22 cellular contexts compared by ENCODE assay signal in the genomic region with DNA sequence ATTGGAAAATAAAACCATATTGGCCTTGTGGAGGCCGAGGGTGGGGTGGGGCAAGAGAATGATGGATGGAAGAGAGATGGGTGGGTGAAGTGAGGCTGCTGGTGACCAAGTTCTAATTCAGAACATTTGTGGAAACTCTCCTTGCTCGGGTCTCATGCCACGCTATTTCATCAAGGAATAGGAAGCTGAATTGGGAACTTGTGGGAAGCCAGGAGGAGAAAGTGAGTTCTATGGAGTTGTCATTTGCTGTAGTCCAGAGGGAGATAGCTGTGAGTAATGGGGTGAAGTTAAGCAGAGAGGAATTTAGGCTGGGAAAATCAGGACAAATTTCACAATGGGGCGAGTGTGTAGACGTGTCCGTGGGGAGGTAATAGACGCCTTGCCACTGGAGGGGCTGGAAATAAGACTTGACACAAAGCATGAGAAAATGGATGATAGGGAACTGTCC.
A peak's percentile ranks its signal among the peaks of the same experiment; 100 is the strongest.
DNase-seq lines count a peak whose midpoint lies in the region; ATAC-seq and TF ChIP-seq lines count a peak whose summit lies in the region.
"Had no signal": no experiment of that assay in that cellular context is flagged by ENCODE, and none has a peak within 500 bp of the region (broad histone marks: within the 10 kb centered on the region; RNA-seq: fewer than 3 reads in every experiment).

No MANE protein-coding gene starts in this region.

- H3K9me3 ChIP-seq in heart right ventricle = peaks cover 0 to 4% (median 0%) of the 10 kb centered on the region in 11 donors
- H3K9me3 ChIP-seq in sigmoid colon = no peaks in the 10 kb centered on the region
- H3K9me3 ChIP-seq: A549, thoracic aorta had no signal

- H3K4me1 Mint-ChIP-seq in endothelial cell (ENCODE audit: unreplicated experiment) = no peaks in the 10 kb centered on the region

- no peak for TF ChIP-seq EP300 in sigmoid colon (IDR thresholded peaks at IDR 0.05)

- no peak for TF ChIP-seq POLR2A in sigmoid colon (IDR thresholded peaks at IDR 0.05)

- no peaks in the 10 kb centered on the region for H3K9me3 Mint-ChIP-seq in endothelial cell (ENCODE audit: unreplicated experiment)

- peak overlapping the region in 8 of 10 donors; percentile 27 to 80 (median 65) for H3K27ac ChIP-seq in heart right ventricle
- H3K27ac ChIP-seq in sigmoid colon = peak overlapping the region in 2 of 4 donors; percentile 8 to 47
- H3K27ac ChIP-seq: thoracic aorta had no signal

- peaks cover 1% of the 10 kb centered on the region for H3K27me3 Mint-ChIP-seq in endothelial cell (ENCODE audit: unreplicated experiment)

- H3K27ac Mint-ChIP-seq in endothelial cell (ENCODE audit: unreplicated experiment) = no peak overlapping the region

- peaks cover 0 to 46% (median 15%) of the 10 kb centered on the region in 9 donors for H3K4me1 ChIP-seq in heart right ventricle
- H3K4me1 ChIP-seq in sigmoid colon = peaks cover 0 to 16% (median 10%) of the 10 kb centered on the region in 4 donors

- H3K36me3 Mint-ChIP-seq in endothelial cell (ENCODE audit: low read depth, unreplicated experiment) = no peaks in the 10 kb centered on the region
- H3K36me3 Mint-ChIP-seq: naive thymus-derived CD8-positive, alpha-beta T cell had no signal

- no peaks in the 10 kb centered on the region for H3K36me3 ChIP-seq in heart right ventricle
- no peaks in the 10 kb centered on the region for H3K36me3 ChIP-seq in sigmoid colon
- H3K36me3 ChIP-seq: thoracic aorta had no signal

- peak; percentile 51 to 90 (median 75) for ATAC-seq in heart right ventricle
- ATAC-seq in GM21825 (IDR thresholded peaks at IDR 0.05; ENCODE audit: unreplicated experiment) = no peak
- ATAC-seq: A549; naive thymus-derived CD8-positive, alpha-beta T cell had no signal

- no peaks in the 10 kb centered on the region for H3K27me3 ChIP-seq in heart right ventricle
- no peaks in the 10 kb centered on the region for H3K27me3 ChIP-seq in sigmoid colon

- peak; percentile 79 for DNase-seq in AG10803 (ENCODE audit: low read depth)
- peak; percentile 37 to 58 for DNase-seq in cardiac fibroblast (ENCODE audit: low read depth in 2 of 2)
- DNase-seq in heart right ventricle = peak in 1 of 2 donors; percentile 40
- DNase-seq in sigmoid colon = peak; percentile 69
- no peak for DNase-seq in glomerular visceral epithelial cell (ENCODE audit: extremely low spot score)
- no peak for DNase-seq in DMS153 (lab: John Stamatoyannopoulos, UW)
- no peak for DNase-seq in endothelial cell (ENCODE audit: low spot score)
- DNase-seq: activated CD4-positive, alpha-beta T cell treated with anti-CD3 and anti-CD28 coated beads for 4 hours; activated CD8-positive, alpha-beta memory T cell treated with anti-CD3 and anti-CD28 coated beads, Interleukin-2, amount 50 U/mL, for 4 hours; activated effector memory CD4-positive, alpha-beta T cell treated with anti-CD3 and anti-CD28 coated beads, Interleukin-2, amount 50 U/mL, for 16 hours; amygdala; CD4-positive, alpha-beta memory T cell; cerebellar nuclear complex; effector memory CD4-positive, alpha-beta T cell; GOT3; naive thymus-derived CD8-positive, alpha-beta T cell; NCI-H1436; NK-92 treated with Interleukin-12 subunit alpha and Interleukin-12 subunit beta, amount 100 ng/mL, for 24 hours; RPMI8226 had no signal

- H3K4me3 ChIP-seq in AG10803 (ENCODE audit: low read length) (no peak overlapping the region), cardiac fibroblast (replicated peaks in 1 of 2; ENCODE audit: low read depth in 2 of 2, low read length in 2 of 2) (no peak overlapping the region), heart right ventricle (no peak overlapping the region), sigmoid colon (no peak overlapping the region)
- H3K4me3 ChIP-seq: A549, thoracic aorta had no signal

- intact Hi-C loops in heart right ventricle (cut with DNase I) (loop anchor here in 1 of 10 donors (10.0 kb wide), 1 partner anchor 366 kb away; a partner anchor contains a TSS), sigmoid colon (cut with DNase I) (loop anchor here (5.0 kb wide), 1 partner anchor 368 kb away; a partner anchor contains a TSS)

- H3K4me3 Mint-ChIP-seq in endothelial cell (ENCODE audit: unreplicated experiment) = no peak overlapping the region

- TF ChIP-seq CTCF in AG10803 (conservative IDR thresholded peaks at IDR 0.05; ENCODE audit: low read length) (no peak), cardiac fibroblast (IDR thresholded peaks at IDR 0.05; ENCODE audit: low read depth, low read length) (no peak), heart right ventricle (IDR thresholded peaks at IDR 0.05) (no peak), sigmoid colon (IDR thresholded peaks at IDR 0.05) (no peak), endothelial cell (IDR thresholded peaks at IDR 0.05; ENCODE audit: unreplicated experiment) (no peak)

- WGBS in heart right ventricle, 2 donors = 73 to 75% methylated on average over 7 of the region's 7 CpGs
- 87 to 95% methylated on average over 7 of the region's 7 CpGs for WGBS in sigmoid colon, 2 donors

Comparison
In these comparisons a context has a peak if more than half of its experiments do, and no peak if none do; other contexts are left out.
1. DNase-seq: peak in AG10803 (single experiment), cardiac fibroblast (2 of 2) and sigmoid colon (single experiment); none in glomerular visceral epithelial cell (single experiment), DMS153 (single experiment) and endothelial cell (single experiment).